ENCODE assay signal across 16 cellular contexts in genomic region chr3:161766301-161766700, GRCh38.
A peak's percentile ranks its signal among the peaks of the same experiment; 100 is the strongest.
DNase-seq lines count a peak whose midpoint lies in the region; ATAC-seq, FAIRE-seq and TF ChIP-seq lines count a peak whose summit lies in the region.
"Had no signal": no experiment of that assay in that cellular context is flagged by ENCODE, and none has a peak within 500 bp of the region (broad histone marks: within the 10 kb centered on the region; RNA-seq: fewer than 3 reads in every experiment).

No MANE protein-coding gene starts in this region.

- no peaks in the 10 kb centered on the region for H3K79me1 ChIP-seq in H1 (ENCODE audit: low read depth, low read length)

- H3K23me2 ChIP-seq in H1 (ENCODE audit: low read depth, low read length), result no peaks in the 10 kb centered on the region

- peaks cover 3% of the 10 kb centered on the region for H3K9me3 Mint-ChIP-seq in mesothelial cell of epicardium

- H3K9ac ChIP-seq in H1 (replicated peaks in 1 of 4; ENCODE audit: extremely low read depth in 1 of 4, low read depth in 3 of 4, low read length in 3 of 4), result no peak overlapping the region
- H3K9ac ChIP-seq in smooth muscle cell (ENCODE audit: low read depth), result no peak overlapping the region

- no peak overlapping the region for H2BK120ac ChIP-seq in H1 (replicated peaks; ENCODE audit: low read depth, low read length)

- H2AK5ac ChIP-seq in H1 (ENCODE audit: low read depth, low read length), result no peak overlapping the region

- no peak overlapping the region for H2BK15ac ChIP-seq in H1 (ENCODE audit: low read length)

- H3K4me1 Mint-ChIP-seq in mesothelial cell of epicardium, result peaks cover 15% of the 10 kb centered on the region

- no peak overlapping the region for H2BK20ac ChIP-seq in H1 (ENCODE audit: low read length)

- H2BK5ac ChIP-seq in H1 (ENCODE audit: low read depth, low read length), result no peak overlapping the region

- H3K18ac ChIP-seq in H1 (ENCODE audit: extremely low read depth, low read length), result no peak overlapping the region

- no peaks in the 10 kb centered on the region for H3K9me3 ChIP-seq in H1 (ENCODE audit: insufficient read depth in 2 of 2, low read depth in 1 of 2, low read length in 1 of 2)
- no peaks in the 10 kb centered on the region for H3K9me3 ChIP-seq in smooth muscle cell (replicated peaks; ENCODE audit: low read depth)
- H3K9me3 ChIP-seq: Caco-2 had no signal

- no peak overlapping the region for H3K4ac ChIP-seq in H1 (replicated peaks; ENCODE audit: insufficient read length, low read depth, low read length)

- no peaks in the 10 kb centered on the region for H3K27me3 ChIP-seq in H1 (replicated peaks in 1 of 4; ENCODE audit: control insufficient read depth in 3 of 4, extremely low read depth in 1 of 4, insufficient read depth in 3 of 4, low read length in 3 of 4)
- H3K27me3 ChIP-seq in smooth muscle cell (ENCODE audit: low read depth), result no peaks in the 10 kb centered on the region

- H3K4me1 ChIP-seq in H1 (replicated peaks in 1 of 4; ENCODE audit: control insufficient read depth in 3 of 4, insufficient read depth in 4 of 4, low read length in 3 of 4) (peaks cover 0 to 3% (median 1%) of the 10 kb centered on the region in 4 experiments; a peak in 2 of 7 replicates), smooth muscle cell (ENCODE audit: low read depth) (no peaks in the 10 kb centered on the region)
- H3K4me1 ChIP-seq: Caco-2 had no signal

- TF ChIP-seq CTCF in H1 (IDR thresholded peaks at IDR 0.05; ENCODE audit: control extremely low read depth in 1 of 3, insufficient read depth in 1 of 3, low read depth in 1 of 3, low read length in 3 of 3) (no peak), mesothelial cell of epicardium (IDR thresholded peaks at IDR 0.05; ENCODE audit: unreplicated experiment) (no peak), smooth muscle cell (IDR thresholded peaks at IDR 0.05; ENCODE audit: borderline replicate concordance, insufficient read depth, poor library complexity, severe bottlenecking) (no peak)

- H2BK12ac ChIP-seq in H1 (ENCODE audit: low read depth, low read length), result no peak overlapping the region

- TF ChIP-seq RAD21 in H1 (IDR thresholded peaks at IDR 0.05 in 1 of 2, conservative IDR thresholded peaks at IDR 0.05 in 1 of 2; ENCODE audit: low read depth in 2 of 2, low read length in 2 of 2), result no peak

- H3K27ac Mint-ChIP-seq in mesothelial cell of epicardium, result peak overlapping the region; percentile 30
- H3K27ac Mint-ChIP-seq: CD4-positive, alpha-beta T cell had no signal

- WGBS in H1 (ENCODE audit: extremely low coverage in 1 of 2, insufficient coverage in 1 of 2, insufficient read length in 1 of 2, insufficient replicate concordance in 2 of 2, low coverage in 1 of 2, low lambda C conversion rate in 2 of 2, missing lambda C conversion rate in 1 of 2), 2 experiments, result 85% methylated on average over 4 of the region's 4 CpGs; no CpG with 5 or more reads in 1 of the 2 experiments
- 64% methylated on average over 4 of the region's 4 CpGs for WGBS in smooth muscle cell (ENCODE audit: low lambda C conversion rate)

- H3F3A ChIP-seq in smooth muscle cell (ENCODE audit: low read depth), result no peaks in the 10 kb centered on the region

- no peak overlapping the region for H3K27ac ChIP-seq in H1 (ENCODE audit: low read depth, low read length)
- H3K27ac ChIP-seq in smooth muscle cell (ENCODE audit: low read depth), result peak overlapping the region; percentile 26
- H3K27ac ChIP-seq: C4-2B had no signal

- no peak overlapping the region for H3K4me3 Mint-ChIP-seq in mesothelial cell of epicardium
- H3K4me3 Mint-ChIP-seq: CD4-positive, alpha-beta T cell had no signal

- H3K79me2 ChIP-seq in H1 (ENCODE audit: control insufficient read depth in 1 of 2, insufficient read depth in 2 of 2, low read length in 2 of 2) (no peaks in the 10 kb centered on the region), smooth muscle cell (ENCODE audit: low read depth) (no peaks in the 10 kb centered on the region)

- no peak overlapping the region for H4K91ac ChIP-seq in H1 (replicated peaks; ENCODE audit: insufficient read length, low read length)

- H3K56ac ChIP-seq in H1 (replicated peaks; ENCODE audit: insufficient read length, low read depth, low read length), result no peak overlapping the region

- no peak for TF ChIP-seq POLR2A in H1 (IDR thresholded peaks at IDR 0.05; ENCODE audit: control extremely low read depth in 1 of 2, low read depth in 2 of 2, low read length in 2 of 2)

- no peak overlapping the region for H3K4me3 ChIP-seq in H1 (ENCODE audit: extremely low read depth in 1 of 4, insufficient read depth in 2 of 4, low read depth in 3 of 4, low read length in 4 of 4)
- no peak overlapping the region for H3K4me3 ChIP-seq in smooth muscle cell

- H4K20me1 ChIP-seq in H1 (replicated peaks in 1 of 2; ENCODE audit: control insufficient read depth in 1 of 2, insufficient read depth in 2 of 2, low read length in 2 of 2) (no peaks in the 10 kb centered on the region), smooth muscle cell (ENCODE audit: low read depth) (no peaks in the 10 kb centered on the region)

- POLR2A ChIA-PET in H1 (lab: Charles Lee; ENCODE audit: partially characterized antibody), result no interaction called here

- no peak for TF ChIP-seq EP300 in H1 (IDR thresholded peaks at IDR 0.05; ENCODE audit: borderline replicate concordance in 1 of 2, low read depth in 2 of 2, low read length in 2 of 2)

- no peak for ATAC-seq in GM18907 (IDR thresholded peaks at IDR 0.05; ENCODE audit: unreplicated experiment)

- no peaks in the 10 kb centered on the region for H3K36me3 Mint-ChIP-seq in mesothelial cell of epicardium

- H3K36me3 ChIP-seq in H1 (ENCODE audit: control insufficient read depth in 2 of 4, insufficient read depth in 4 of 4, low read length in 3 of 4), result no peaks in the 10 kb centered on the region
- no peaks in the 10 kb centered on the region for H3K36me3 ChIP-seq in smooth muscle cell (ENCODE audit: low read depth)

- H3K27me3 Mint-ChIP-seq in mesothelial cell of epicardium (ENCODE audit: low read depth), result no peaks in the 10 kb centered on the region
- H3K27me3 Mint-ChIP-seq: CD4-positive, alpha-beta T cell had no signal

- DNase-seq in H1 (ENCODE audit: low read depth in 1 of 2, low spot score in 2 of 2), result no peak
- DNase-seq in mesothelial cell of epicardium (ENCODE audit: low spot score in 2 of 2, unreplicated experiment in 2 of 2), result no peak
- DNase-seq in smooth muscle cell (lab: John Stamatoyannopoulos, UW; ENCODE audit: unreplicated experiment), result no peak
- DNase-seq in NCI-H2029 (lab: John Stamatoyannopoulos, UW), result no peak
- DNase-seq in activated CD4-positive, alpha-beta T cell treated with anti-CD3 and anti-CD28 coated beads for 4 hours, result no peak
- DNase-seq: ACHN; Caco-2; CD4-positive, alpha-beta T cell; DMS79; GF-D8; HCEC 1CT had no signal

- H3K14ac ChIP-seq in H1 (ENCODE audit: insufficient read length), result no peak overlapping the region

- H4K8ac ChIP-seq in H1 (ENCODE audit: extremely low read depth, insufficient read depth, low read length), result no peak overlapping the region

- no peak overlapping the region for H4K5ac ChIP-seq in H1 (ENCODE audit: insufficient read length, low read depth, low read length)

- H3K23ac ChIP-seq in H1 (ENCODE audit: insufficient read length), result no peak overlapping the region

- H3K4me2 ChIP-seq in H1 (ENCODE audit: insufficient read depth in 1 of 2, low read depth in 2 of 2, low read length in 2 of 2) (no peak overlapping the region; a peak in 1 of 4 replicates), smooth muscle cell (no peak overlapping the region)

- FAIRE-seq in H1 (lab: Jason Lieb, UNC), result no peak
- FAIRE-seq: A204.1, D721Med, H54 had no signal

- H2AFZ ChIP-seq in H1 (ENCODE audit: low read length), result 0 out of 2 replicates have a peak overlapping the region, but pooled peaks have one; percentile 34
- H2AFZ ChIP-seq in smooth muscle cell (ENCODE audit: low read depth), result no peak overlapping the region

- CTCF ChIA-PET in H1 (lab: Charles Lee; ENCODE audit: partially characterized antibody), result interaction anchor here (0.8 to 1.1 kb wide), 2 partner anchors 52 to 98 kb away, joined by 3 read pairs; no protein-coding TSS in a partner anchor

TF ChIP-seq in H1, 55 proteins besides CTCF, POLR2A, EP300 and RAD21:
- no peak for TF ChIP-seq SP1 (IDR thresholded peaks at IDR 0.05; ENCODE audit: low read depth, low read length)
- TF ChIP-seq KDM1A (IDR thresholded peaks at IDR 0.05; ENCODE audit: borderline replicate concordance, low read length), result no peak
- no peak for TF ChIP-seq SP2 (IDR thresholded peaks at IDR 0.05; ENCODE audit: low read length)
- no peak for TF ChIP-seq ASH2L (IDR thresholded peaks at IDR 0.05; ENCODE audit: low read length)
- no peak for TF ChIP-seq SIN3A (conservative IDR thresholded peaks at IDR 0.05 in 1 of 2, IDR thresholded peaks at IDR 0.05 in 1 of 2; ENCODE audit: low read depth in 1 of 2, low read length in 2 of 2)
